In genomic region chr1:47868348-47868676, GRCh38 we compare ENCODE assay signal across 33 cellular contexts.
"Had no signal": no experiment of that assay in that cellular context is flagged by ENCODE, and none has a peak within 500 bp of the region (broad histone marks: within the 10 kb centered on the region; RNA-seq: fewer than 3 reads in every experiment).

No MANE protein-coding gene starts in this region.

- DNase-seq: activated gamma-delta T cell; activated gamma-delta T cell treated with Interleukin-2 at 50 U/mL for 16 hours; activated naive CD4-positive, alpha-beta T cell; activated naive CD4-positive, alpha-beta T cell treated with anti-CD3 and anti-CD28 coated beads for 36 hours; activated naive CD4-positive, alpha-beta T cell treated with anti-CD3 and anti-CD28 coated beads, Interleukin-2, amount 10 ng/mL, durations not matched to agents 7 days and 5 days; activated naive CD4-positive, alpha-beta T cell treated with anti-CD3 and anti-CD28 coated beads, Interleukin-2, amount 50 U/mL, for 16 hours; activated naive CD4-positive, alpha-beta T cell treated with Interleukin-2 at 50 U/mL for 16 hours; activated naive CD8-positive, alpha-beta T cell treated with anti-CD3 and anti-CD28 coated beads for 36 hours; activated naive CD8-positive, alpha-beta T cell treated with anti-CD3 and anti-CD28 coated beads, Interleukin-2, amount 10 ng/mL, durations not matched to agents 7 days and 5 days; activated naive CD8-positive, alpha-beta T cell treated with anti-CD3 and anti-CD28 coated beads, Interleukin-2, amount 50 U/mL, for 24 hours; activated T-cell treated with anti-CD3 and anti-CD28 coated beads for 4 hours; activated T-cell treated with anti-CD3 and anti-CD28 coated beads, Interleukin-2, amount 50 U/mL, for 1 hour; activated T-cell treated with anti-CD3 and anti-CD28 coated beads, Interleukin-2, amount 50 U/mL, for 24 hours; activated T-cell treated with anti-CD3 and anti-CD28 coated beads, Interleukin-2, amount 50 U/mL, for 4 hours; activated T-cell treated with anti-CD3 and anti-CD28 coated beads, Interleukin-2, amount 50 U/mL, for 48 hours; activated T-cell treated with anti-CD3 and anti-CD28 coated beads, Interleukin-2, amount 50 U/mL, for 72 hours; adrenal gland; amniotic stem cell; amygdala; anterior cingulate cortex; aorta; body of pancreas; brain microvascular endothelial cell; caudate nucleus; central memory CD4-positive, alpha-beta T cell; cerebellar nuclear complex had no signal

- FAIRE-seq: astrocyte, bronchial epithelial cell had no signal

- H3K27ac ChIP-seq: adrenal gland, ascending aorta, body of pancreas, brain microvascular endothelial cell, cardiac muscle cell had no signal

- H3K4me1 ChIP-seq: adrenal gland, breast epithelium had no signal

- H3K9me3 ChIP-seq: adrenal gland, ascending aorta, body of pancreas, breast epithelium had no signal

- H3K27me3 ChIP-seq: adrenal gland, ascending aorta, body of pancreas, brain microvascular endothelial cell, breast epithelium had no signal

- H3K36me3 ChIP-seq: adrenal gland, ascending aorta, brain microvascular endothelial cell, breast epithelium, cardiac muscle cell had no signal

- ATAC-seq: activated naive CD4-positive, alpha-beta T cell treated with anti-CD3 and anti-CD28 coated beads, Interleukin-2, amount 50 U/mL, for 72 hours; activated naive CD8-positive, alpha-beta T cell treated with anti-CD3 and anti-CD28 coated beads, Interleukin-2, amount 50 U/mL, for 24 hours; activated T-cell treated with anti-CD3 and anti-CD28 coated beads, Interleukin-2, amount 50 U/mL, for 4 hours; activated T-cell treated with anti-CD3 and anti-CD28 coated beads, Interleukin-2, amount 50 U/mL, for 72 hours; activated T-helper 17 cell treated with anti-CD3 and anti-CD28 coated beads, Interleukin-2, amount 50 U/mL, for 72 hours; body of pancreas had no signal

- H3K4me3 ChIP-seq: adrenal gland, ascending aorta, body of pancreas, breast epithelium, cardiac muscle cell had no signal
